ENCODE assay signal across 18 cellular contexts in genomic region chr4:74947798-74948197, GRCh38. TPM values are rescaled to one million over a fixed set of nuclear protein-coding genes. Genes with fewer than 3 reads are reported as not detected.
A peak's percentile ranks its signal among the peaks of the same experiment; 100 is the strongest.
DNase-seq lines count a peak whose midpoint lies in the region; ATAC-seq and TF ChIP-seq lines count a peak whose summit lies in the region.
"Had no signal": no experiment of that assay in that cellular context is flagged by ENCODE, and none has a peak within 500 bp of the region (broad histone marks: within the 10 kb centered on the region; RNA-seq: fewer than 3 reads in every experiment).

No MANE protein-coding gene starts in this region.

- H3K36me3 ChIP-seq in Caco-2 (ENCODE audit: control insufficient read depth, insufficient read depth, low read length) (no peaks in the 10 kb centered on the region), left lung (no peaks in the 10 kb centered on the region)

- intact Hi-C loops in Caco-2 (cut with micrococcal nuclease; ENCODE audit: unreplicated experiment) = loop anchor here (1.0 kb wide), 1 partner anchor 15 kb away; no protein-coding TSS in a partner anchor
- intact Hi-C loops in Right ventricle myocardium superior (cut with DNase I) = no loop called here
- intact Hi-C loops in left lung (cut with DNase I) = no loop called here

- ATAC-seq in Right ventricle myocardium superior (ENCODE audit: poor library complexity) (peak; percentile 22), left lung (peak; percentile 51), HG03097 (IDR thresholded peaks at IDR 0.05; ENCODE audit: low FRiP score, unreplicated experiment) (no peak), GM21786 (IDR thresholded peaks at IDR 0.05; ENCODE audit: unreplicated experiment) (no peak)

- peak overlapping the region; percentile 44 for H3K4me3 Mint-ChIP-seq in Caco-2 (ENCODE audit: unreplicated experiment)
- H3K4me3 Mint-ChIP-seq in progenitor cell of endocrine pancreas (ENCODE audit: low read depth) = no peak overlapping the region
- H3K4me3 Mint-ChIP-seq: B cell had no signal

- BruUV-seq in Caco-2 (replicated peaks; lab: Mats Ljungman, UMichigan) = no TSS peak

- H3K27me3 Mint-ChIP-seq in Caco-2 (ENCODE audit: insufficient read depth, unreplicated experiment) (no peaks in the 10 kb centered on the region), progenitor cell of endocrine pancreas (no peaks in the 10 kb centered on the region)
- H3K27me3 Mint-ChIP-seq: B cell had no signal

- peaks cover 11% of the 10 kb centered on the region for H3K36me3 Mint-ChIP-seq in Caco-2 (ENCODE audit: insufficient read depth, unreplicated experiment)
- no peaks in the 10 kb centered on the region for H3K36me3 Mint-ChIP-seq in progenitor cell of endocrine pancreas (ENCODE audit: insufficient read depth)

- no peak for TF ChIP-seq POLR2A in erythroblast (IDR thresholded peaks at IDR 0.05; ENCODE audit: low read length)

- H3K27ac ChIP-seq in left lung = peak overlapping the region in 1 of 2 donors; percentile 63
- H3K27ac ChIP-seq: KMS-11, SJCRH30 had no signal

- CTCF ChIA-PET in Caco-2 (lab: Charles Lee) = interaction anchor here (1.0 kb wide), 1 partner anchor 22 kb away, joined by 3 read pairs; no protein-coding TSS in a partner anchor

- H3K9me3 Mint-ChIP-seq in Caco-2 (ENCODE audit: unreplicated experiment) = no peaks in the 10 kb centered on the region
- H3K9me3 Mint-ChIP-seq in progenitor cell of endocrine pancreas (ENCODE audit: low read depth) = no peaks in the 10 kb centered on the region

- peaks cover 21% of the 10 kb centered on the region for H3K4me1 Mint-ChIP-seq in Caco-2 (ENCODE audit: low read depth, unreplicated experiment)
- H3K4me1 Mint-ChIP-seq in progenitor cell of endocrine pancreas (ENCODE audit: low read depth) = peaks cover 13% of the 10 kb centered on the region

- H3K4me3 ChIP-seq in Caco-2 (ENCODE audit: low read depth, low read length) = no peak overlapping the region
- no peak overlapping the region for H3K4me3 ChIP-seq in left lung
- H3K4me3 ChIP-seq: SJCRH30 had no signal

- H3K4me1 ChIP-seq in Caco-2 (peaks cover 29% of the 10 kb centered on the region), left lung (peaks cover 0 to 3% of the 10 kb centered on the region in 2 donors)

- TF ChIP-seq CTCF in Caco-2 (IDR thresholded peaks at IDR 0.05; ENCODE audit: insufficient read depth in 1 of 2, low read depth in 1 of 2, low read length in 1 of 2, severe bottlenecking in 1 of 2, unreplicated experiment in 1 of 2) (no peak), left lung (IDR thresholded peaks at IDR 0.05) (no peak), progenitor cell of endocrine pancreas (IDR thresholded peaks at IDR 0.05; ENCODE audit: unreplicated experiment) (no peak)

- POLR2A ChIA-PET in Caco-2 (lab: Charles Lee) = no interaction called here

- no peaks in the 10 kb centered on the region for H3K9me3 ChIP-seq in Caco-2
- no peaks in the 10 kb centered on the region for H3K9me3 ChIP-seq in left lung
- H3K9me3 ChIP-seq: SJCRH30 had no signal

- DNase-seq in Caco-2 (no peak), Right ventricle myocardium superior (no peak), left lung (no peak), progenitor cell of endocrine pancreas (ENCODE audit: low spot score, unreplicated experiment) (no peak), erythroblast (lab: John Stamatoyannopoulos, UW) (no peak), NCI-H187 treated with DMSO at 0.1 percent for 48 hours (lab: John Stamatoyannopoulos, UW) (no peak)
- DNase-seq: 8988T, NCI-H1417, NCI-H1930, NCI-H226, NCI-H524, RPMI8226, SJCRH30 had no signal

- peak overlapping the region; percentile 79 for H3K27ac Mint-ChIP-seq in Caco-2 (ENCODE audit: unreplicated experiment)
- H3K27ac Mint-ChIP-seq in progenitor cell of endocrine pancreas = peak overlapping the region; percentile 71
- H3K27ac Mint-ChIP-seq: B cell had no signal

- H3K27me3 ChIP-seq in Caco-2 (replicated peaks; ENCODE audit: control insufficient read depth, insufficient read depth, low read length) (no peaks in the 10 kb centered on the region), left lung (no peaks in the 10 kb centered on the region)
- H3K27me3 ChIP-seq: SJCRH30 had no signal

RNA-seq across cellular contexts. Expression of gene PARM1, which starts 14.9 kb away (rescaled TPM):
- 1.7 and 2.3 TPM in 2 replicates for total RNA-seq in Caco-2 (2022)
- 65.2 TPM for total RNA-seq in Right ventricle myocardium superior
- total RNA-seq in left lung = 100 to 1,000 TPM in 1 of 2 donors, 10 to 100 TPM in 1; 60.2 to 140 TPM
- total RNA-seq in progenitor cell of endocrine pancreas = 6.4 and 7.4 TPM in 2 replicates
- total RNA-seq: HT1080 had no signal

Comparison
In these comparisons a context has a peak if more than half of its experiments do, and no peak if none do; other contexts are left out.
1. ATAC-seq: peak in Right ventricle myocardium superior (single experiment) and left lung (single experiment); none in HG03097 (single experiment) and GM21786 (single experiment).